24 cellular contexts compared by ENCODE assay signal in the genomic region with DNA sequence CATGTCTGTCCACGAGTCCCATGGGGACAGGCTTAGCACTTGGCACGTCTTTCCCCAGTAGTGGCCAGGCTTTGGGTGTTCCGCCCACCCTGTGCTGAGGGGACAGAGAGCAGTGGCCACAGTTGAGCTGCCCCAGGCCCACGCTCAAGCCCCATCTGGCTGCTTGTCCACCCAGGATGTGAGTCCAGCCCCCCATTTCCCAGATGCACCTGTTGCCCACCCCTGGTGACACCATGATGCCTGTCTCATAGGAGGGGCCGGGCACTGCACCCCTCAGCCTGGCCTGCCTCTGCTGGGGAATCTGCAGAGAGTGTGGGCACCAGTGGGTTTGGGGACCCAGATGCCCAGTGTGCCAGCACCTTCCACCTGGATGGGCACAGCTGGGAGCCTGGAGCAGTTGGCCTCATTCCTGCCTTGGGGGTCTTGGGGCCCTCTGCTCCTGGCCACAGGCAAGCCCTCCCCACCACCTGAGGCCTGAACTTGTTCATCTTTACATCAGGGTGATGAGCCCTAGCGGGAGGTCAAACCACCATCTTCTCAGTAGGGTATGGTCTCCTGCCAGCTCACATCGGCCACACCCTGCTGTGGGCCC. TPM values are rescaled to one million over a fixed set of nuclear protein-coding genes. Genes with fewer than 3 reads are reported as not detected.
"Had no signal": no experiment of that assay in that cellular context is flagged by ENCODE, and none has a peak within 500 bp of the region (broad histone marks: within the 10 kb centered on the region; RNA-seq: fewer than 3 reads in every experiment).

No MANE protein-coding gene starts in this region.

- ATAC-seq: activated CD4-positive, CD25-positive, alpha-beta regulatory T cell treated with anti-CD3 and anti-CD28 coated beads, Interleukin-2, amount 50 U/mL, for 24 hours; activated T-cell treated with anti-CD3 and anti-CD28 coated beads, Interleukin-2, amount 50 U/mL, for 72 hours; esophagus mucosa; gastroesophageal sphincter; sciatic nerve; stimulated activated naive B cell treated with anti-CD40 and anti-IgM and Interleukin-4, amounts not matched to agents 10 μg/mL and 1 μg/mL and 100 μg/mL, for 72 hours; upper lobe of right lung had no signal

- H3K27me3 ChIP-seq: adrenal gland, spleen, upper lobe of right lung had no signal

- FAIRE-seq: bronchial epithelial cell had no signal

- H3K4me3 ChIP-seq: adrenal gland, gastroesophageal sphincter, prostate gland, spleen, upper lobe of right lung had no signal

- H3K27ac ChIP-seq: adrenal gland, gastroesophageal sphincter, prostate gland, upper lobe of right lung had no signal

- H3K9me3 Mint-ChIP-seq: activated T-cell treated with anti-CD3 and anti-CD28 coated beads, Interleukin-2, amount 50 U/mL, for 72 hours; immature natural killer cell; neural crest cell; stimulated activated naive B cell treated with anti-CD40 and anti-IgM and Interleukin-4, amounts not matched to agents 10 μg/mL and 1 μg/mL and 100 μg/mL, for 72 hours had no signal

- H3K36me3 Mint-ChIP-seq: immature natural killer cell had no signal

- H3K4me1 Mint-ChIP-seq: neural crest cell had no signal

- H3K9me3 ChIP-seq: adrenal gland, gastroesophageal sphincter, prostate gland, spleen, upper lobe of right lung had no signal

- H3K4me3 Mint-ChIP-seq: activated T-cell treated with anti-CD3 and anti-CD28 coated beads, Interleukin-2, amount 50 U/mL, for 72 hours; neural crest cell; stimulated activated naive B cell treated with anti-CD40 and anti-IgM and Interleukin-4, amounts not matched to agents 10 μg/mL and 1 μg/mL and 100 μg/mL, for 72 hours had no signal

- DNase-seq: activated CD4-positive, alpha-beta T cell treated with anti-CD3 and anti-CD28 coated beads, Interleukin-2, amount 50 U/mL, for 1 hour; activated CD8-positive, alpha-beta memory T cell treated with anti-CD3 and anti-CD28 coated beads for 24 hours; activated CD8-positive, alpha-beta memory T cell treated with anti-CD3 and anti-CD28 coated beads, Interleukin-2, amount 50 U/mL, for 48 hours; activated effector memory CD4-positive, alpha-beta T cell treated with anti-CD3 and anti-CD28 coated beads, Interleukin-2, amount 50 U/mL, for 16 hours; activated naive CD4-positive, alpha-beta T cell treated with anti-CD3 and anti-CD28 coated beads, Interleukin-2, amount 50 U/mL, for 16 hours; activated T-cell treated with anti-CD3 and anti-CD28 coated beads, Interleukin-2, amount 50 U/mL, for 72 hours; effector CD8-positive, alpha-beta T cell; immature natural killer cell; spleen; stimulated activated CD4-positive, alpha-beta T cell treated with anti-CD3 and anti-CD28 coated beads, Interleukin-4, amount 100 ng/mL, for 4 hours; stimulated activated naive B cell treated with anti-CD40 and anti-IgM and Interleukin-4, amounts not matched to agents 10 μg/mL and 1 μg/mL and 100 μg/mL, for 72 hours; T1000; upper lobe of right lung had no signal

- H3K36me3 ChIP-seq: adrenal gland, gastroesophageal sphincter, prostate gland, upper lobe of right lung had no signal

RNA-seq across cellular contexts. Expression of a gene that starts 15.1 kb away (rescaled TPM):
- total RNA-seq: T-helper 1 cell treated with Interleukin-12 subunit alpha and Interleukin-12 subunit beta and Interleukin-4 antibody, amounts not matched to agents 30 ng/mL and 1 ng/mL, for 36 hours had no signal

RNA-seq across cellular contexts. Expression of a gene that starts 32.7 kb away (rescaled TPM):
- total RNA-seq: cerebellum, neural crest cell, osteoblast had no signal
